In genomic region chr13:28626266-28626665, GRCh38 we compare ENCODE assay signal across 28 cellular contexts.
"Had no signal": no experiment of that assay in that cellular context is flagged by ENCODE, and none has a peak within 500 bp of the region (broad histone marks: within the 10 kb centered on the region; RNA-seq: fewer than 3 reads in every experiment).

No MANE protein-coding gene starts in this region.

- FAIRE-seq: colon had no signal

- H3K4me3 ChIP-seq: adrenal gland, body of pancreas, esophagus muscularis mucosa, gastrocnemius medialis, heart left ventricle had no signal

- DNase-seq: activated CD4-positive, alpha-beta memory T cell treated with anti-CD3 and anti-CD28 coated beads for 36 hours; activated CD4-positive, alpha-beta T cell treated with anti-CD3 and anti-CD28 coated beads for 36 hours; activated CD4-positive, alpha-beta T cell treated with anti-CD3 and anti-CD28 coated beads, Interleukin-2, amount 10 ng/mL, durations not matched to agents 24 days and 14 days; activated CD4-positive, CD25-positive, alpha-beta regulatory T cell; activated CD4-positive, CD25-positive, alpha-beta regulatory T cell treated with anti-CD3 and anti-CD28 coated beads, Interleukin-2, amount 50 U/mL, for 72 hours; activated CD8-positive, alpha-beta memory T cell treated with anti-CD3 and anti-CD28 coated beads, Interleukin-2, amount 10 ng/mL, durations not matched to agents 7 days and 5 days; activated CD8-positive, alpha-beta memory T cell treated with anti-CD3 and anti-CD28 coated beads, Interleukin-2, amount 50 U/mL, for 4 hours; activated CD8-positive, alpha-beta T cell treated with anti-CD3 and anti-CD28 coated beads, Interleukin-2, amount 10 ng/mL, durations not matched to agents 7 days and 5 days; activated effector memory CD4-positive, alpha-beta T cell treated with anti-CD3 and anti-CD28 coated beads, Interleukin-2, amount 50 U/mL, for 16 hours; activated naive CD4-positive, alpha-beta T cell treated with anti-CD3 and anti-CD28 coated beads for 36 hours; activated naive CD8-positive, alpha-beta T cell treated with anti-CD3 and anti-CD28 coated beads for 36 hours; activated naive CD8-positive, alpha-beta T cell treated with anti-CD3 and anti-CD28 coated beads, Interleukin-2, amount 50 U/mL, for 24 hours; activated T-cell treated with anti-CD3 and anti-CD28 coated beads, Interleukin-2, amount 50 U/mL, for 1 hour; activated T-cell treated with anti-CD3 and anti-CD28 coated beads, Interleukin-2, amount 50 U/mL, for 48 hours; adrenal gland; amygdala; aorta; body of pancreas; caudate nucleus; cortex of kidney; effector CD4-positive, alpha-beta T cell; foreskin keratinocyte; gastrocnemius medialis; glutamatergic neuron; heart left ventricle; hypothalamus had no signal

- ATAC-seq: activated CD4-positive, alpha-beta T cell treated with anti-CD3 and anti-CD28 coated beads for 36 hours; activated CD8-positive, alpha-beta memory T cell treated with anti-CD3 and anti-CD28 coated beads, Interleukin-2, amount 10 ng/mL, durations not matched to agents 7 days and 5 days; activated CD8-positive, alpha-beta T cell treated with anti-CD3 and anti-CD28 coated beads, Interleukin-2, amount 10 ng/mL, durations not matched to agents 7 days and 5 days; activated naive CD8-positive, alpha-beta T cell treated with anti-CD3 and anti-CD28 coated beads, Interleukin-2, amount 50 U/mL, for 24 hours; body of pancreas; foreskin keratinocyte; gastrocnemius medialis; heart left ventricle had no signal

- H3K9me3 ChIP-seq: adrenal gland, body of pancreas, esophagus muscularis mucosa, gastrocnemius medialis, heart left ventricle had no signal

- H3K27ac ChIP-seq: adrenal gland, body of pancreas, esophagus muscularis mucosa, foreskin keratinocyte, gastrocnemius medialis, heart left ventricle had no signal

- H3K27me3 ChIP-seq: adrenal gland, body of pancreas, esophagus muscularis mucosa, gastrocnemius medialis, heart left ventricle had no signal

- H3K4me1 ChIP-seq: adrenal gland, body of pancreas, foreskin keratinocyte, gastrocnemius medialis had no signal

- H3K36me3 ChIP-seq: adrenal gland, esophagus muscularis mucosa, gastrocnemius medialis, heart left ventricle had no signal
